2 cellular contexts compared by ENCODE assay signal in genomic region chr22:27745154-27745553, GRCh38.
TF ChIP-seq lines count a peak whose summit lies in the region.

No MANE protein-coding gene starts in this region.

TF ChIP-seq in SK-N-SH, 30 proteins besides CTCF, POLR2A, EP300 and RAD21 (continued from another document):
- TF ChIP-seq RCOR1 (IDR thresholded peaks at IDR 0.05; ENCODE audit: low read length) (no peak), TAF1 (IDR thresholded peaks at IDR 0.05; ENCODE audit: borderline replicate concordance, low read depth, low read length) (no peak), GABPA (IDR thresholded peaks at IDR 0.05; ENCODE audit: low read depth) (no peak), MXI1 (IDR thresholded peaks at IDR 0.05; ENCODE audit: low read depth, low read length) (no peak), TEAD4 (IDR thresholded peaks at IDR 0.05; ENCODE audit: borderline replicate concordance, insufficient read depth) (no peak), RXRA (IDR thresholded peaks at IDR 0.05; ENCODE audit: borderline replicate concordance, low read depth) (no peak), RFX5 (IDR thresholded peaks at IDR 0.05; ENCODE audit: low read length) (no peak), TCF12 (IDR thresholded peaks at IDR 0.05) (no peak), SIN3A (IDR thresholded peaks at IDR 0.05; ENCODE audit: borderline replicate concordance, low read depth, low read length) (no peak)
TF ChIP-seq in SK-N-SH: peak in this region for 0.

TF ChIP-seq in WTC11, 78 proteins besides CTCF, POLR2A, EP300 and RAD21 (continued from another document):
- TF ChIP-seq ZNF425 (CRISPR knock-in tag; conservative IDR thresholded peaks at IDR 0.05) = no peak
- no peak for TF ChIP-seq SP1 (CRISPR knock-in tag; conservative IDR thresholded peaks at IDR 0.05)
- no peak for TF ChIP-seq ZNF232 (CRISPR knock-in tag; IDR thresholded peaks at IDR 0.05)
- TF ChIP-seq PREB (CRISPR knock-in tag; IDR thresholded peaks at IDR 0.05; ENCODE audit: borderline replicate concordance) = no peak
TF ChIP-seq in WTC11: peak in this region for 0.
